In the genomic region with DNA sequence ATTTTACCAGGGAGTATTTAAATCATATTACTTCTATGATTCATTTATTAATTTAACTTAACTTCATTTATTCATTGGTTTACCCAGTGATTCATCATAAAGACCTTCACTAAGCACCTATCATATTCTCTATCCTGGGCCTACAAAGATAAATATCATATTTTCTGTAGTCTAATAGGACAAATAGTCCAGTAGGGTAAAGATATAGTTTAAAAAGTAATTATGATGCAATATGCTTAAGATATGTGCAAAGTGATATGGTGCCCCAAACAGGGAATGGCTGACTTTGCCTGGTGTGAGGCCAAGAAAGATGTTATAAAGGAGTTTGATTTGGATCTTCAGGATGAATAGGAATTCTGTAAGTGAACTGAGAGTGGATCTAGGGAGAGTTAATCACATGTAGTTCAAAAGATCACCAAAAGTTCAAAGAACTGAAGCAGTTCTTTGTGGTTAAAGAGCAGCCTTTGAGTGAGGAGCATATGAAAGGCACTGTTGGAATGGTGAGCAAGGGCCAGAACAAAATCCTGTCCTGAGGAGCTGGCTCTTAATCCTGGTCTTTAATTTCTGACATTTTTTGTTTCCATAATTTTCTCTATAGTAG, we compare ENCODE assay signal across 19 cellular contexts. TPM values are rescaled to one million over a fixed set of nuclear protein-coding genes. Genes with fewer than 3 reads are reported as not detected.
DNase-seq lines count a peak whose midpoint lies in the region; ATAC-seq and TF ChIP-seq lines count a peak whose summit lies in the region.
"Had no signal": no experiment of that assay in that cellular context is flagged by ENCODE, and none has a peak within 500 bp of the region (broad histone marks: within the 10 kb centered on the region; RNA-seq: fewer than 3 reads in every experiment).

No MANE protein-coding gene starts in this region.

- H3K27me3 ChIP-seq in SK-N-SH (ENCODE audit: insufficient read depth) (no peaks in the 10 kb centered on the region; the same call in 1 of the 2 replicates), PC-9 (ENCODE audit: insufficient read depth, low read depth) (no peaks in the 10 kb centered on the region), endodermal cell (ENCODE audit: control insufficient read depth, insufficient read depth, low read length, poor library complexity, severe bottlenecking) (no peaks in the 10 kb centered on the region)

- no peak overlapping the region for H3K4me2 ChIP-seq in SK-N-SH
- no peak overlapping the region for H3K4me2 ChIP-seq in PC-9

- no peak overlapping the region for H3K9ac ChIP-seq in SK-N-SH
- no peak overlapping the region for H3K9ac ChIP-seq in endodermal cell (ENCODE audit: extremely low read depth, low read length, poor library complexity, severe bottlenecking)

- H3K27me3 Mint-ChIP-seq in endodermal cell (ENCODE audit: insufficient read depth): no peaks in the 10 kb centered on the region
- no peaks in the 10 kb centered on the region for H3K27me3 Mint-ChIP-seq in activated T-helper 1 cell treated with anti-CD3 and anti-CD28 coated beads, Interleukin-12 subunit alpha, Interleukin-12 subunit beta, Interleukin-2, Interleukin-4 antibody, amounts not matched to agents 30 ng/mL and 10 ng/mL and 1 ng/mL, durations not matched to agents 14 hours and 24 hours and 36 hours (ENCODE audit: insufficient read depth)
- H3K27me3 Mint-ChIP-seq: IgD-negative memory B cell had no signal

- H3K27ac Mint-ChIP-seq in endodermal cell: no peak overlapping the region
- H3K27ac Mint-ChIP-seq in activated T-helper 1 cell treated with anti-CD3 and anti-CD28 coated beads, Interleukin-12 subunit alpha, Interleukin-12 subunit beta, Interleukin-2, Interleukin-4 antibody, amounts not matched to agents 30 ng/mL and 10 ng/mL and 1 ng/mL, durations not matched to agents 14 hours and 24 hours and 36 hours: no peak overlapping the region
- H3K27ac Mint-ChIP-seq: CD14-positive monocyte; CD8-positive, alpha-beta T cell; IgD-negative memory B cell had no signal

- no TSS peak for BruUV-seq in PC-9 (replicated peaks; lab: Mats Ljungman, UMichigan)

- no peak overlapping the region for H3K4me3 Mint-ChIP-seq in endodermal cell
- no peak overlapping the region for H3K4me3 Mint-ChIP-seq in activated T-helper 1 cell treated with anti-CD3 and anti-CD28 coated beads, Interleukin-12 subunit alpha, Interleukin-12 subunit beta, Interleukin-2, Interleukin-4 antibody, amounts not matched to agents 30 ng/mL and 10 ng/mL and 1 ng/mL, durations not matched to agents 14 hours and 24 hours and 36 hours
- H3K4me3 Mint-ChIP-seq: CD14-positive monocyte; CD8-positive, alpha-beta T cell; IgD-negative memory B cell had no signal

- H3K9me2 ChIP-seq in SK-N-SH (no peaks in the 10 kb centered on the region), PC-9 (ENCODE audit: insufficient read depth) (0 out of 2 replicates have a peak, but pooled peaks cover 4% of the 10 kb centered on the region)

- no peaks in the 10 kb centered on the region for H3K36me3 Mint-ChIP-seq in endodermal cell (ENCODE audit: low read depth)
- H3K36me3 Mint-ChIP-seq in activated T-helper 1 cell treated with anti-CD3 and anti-CD28 coated beads, Interleukin-12 subunit alpha, Interleukin-12 subunit beta, Interleukin-2, Interleukin-4 antibody, amounts not matched to agents 30 ng/mL and 10 ng/mL and 1 ng/mL, durations not matched to agents 14 hours and 24 hours and 36 hours (ENCODE audit: low read depth): no peaks in the 10 kb centered on the region
- H3K36me3 Mint-ChIP-seq: CD14-positive monocyte; CD8-positive, alpha-beta T cell; IgD-negative memory B cell had no signal

- H2AFZ ChIP-seq in SK-N-SH (ENCODE audit: low read depth) (no peak overlapping the region), PC-9 (0 out of 2 replicates have a peak overlapping the region, but pooled peaks have one; percentile 62)

- H3K36me3 ChIP-seq in SK-N-SH (replicated peaks in 1 of 2; ENCODE audit: control insufficient read depth in 1 of 2, insufficient read depth in 2 of 2, low read length in 1 of 2): no peaks in the 10 kb centered on the region
- H3K36me3 ChIP-seq in PC-9 (ENCODE audit: low read depth): no peaks in the 10 kb centered on the region
- no peaks in the 10 kb centered on the region for H3K36me3 ChIP-seq in endodermal cell (ENCODE audit: control insufficient read depth, insufficient read depth, low read length)

- H3F3A ChIP-seq in SK-N-SH (replicated peaks; ENCODE audit: insufficient read depth) (no peaks in the 10 kb centered on the region), PC-9 (ENCODE audit: insufficient read depth, low read depth) (no peaks in the 10 kb centered on the region)

- ATAC-seq in SK-N-SH treated with all-trans-retinoic acid at 6 μM for 48 hours (no peak), GM21515 (IDR thresholded peaks at IDR 0.05; ENCODE audit: unreplicated experiment) (no peak)
- ATAC-seq: CD8-positive, alpha-beta T cell; GM12878; HCT116 had no signal

- H3K9me3 ChIP-seq in SK-N-SH (no peaks in the 10 kb centered on the region), PC-9 (ENCODE audit: insufficient read depth, low read depth) (no peaks in the 10 kb centered on the region), endodermal cell (ENCODE audit: control insufficient read depth, low read length) (no peaks in the 10 kb centered on the region)

- CTCF ChIA-PET in SK-N-SH (lab: Yijun Ruan, JAX): no interaction called here
- CTCF ChIA-PET in PC-9 (lab: Charles Lee): no interaction called here

- no peaks in the 10 kb centered on the region for H3K4me1 Mint-ChIP-seq in endodermal cell
- H3K4me1 Mint-ChIP-seq in activated T-helper 1 cell treated with anti-CD3 and anti-CD28 coated beads, Interleukin-12 subunit alpha, Interleukin-12 subunit beta, Interleukin-2, Interleukin-4 antibody, amounts not matched to agents 30 ng/mL and 10 ng/mL and 1 ng/mL, durations not matched to agents 14 hours and 24 hours and 36 hours (ENCODE audit: low read depth): no peaks in the 10 kb centered on the region
- H3K4me1 Mint-ChIP-seq: CD14-positive monocyte, IgD-negative memory B cell had no signal

- DNase-seq in SK-N-SH (no peak), PC-9 (no peak), foreskin melanocyte (peak; percentile 54), foreskin fibroblast (no peak), endodermal cell (no peak)
- no peak for DNase-seq in activated T-helper 1 cell treated with anti-CD3 and anti-CD28 coated beads, Interleukin-12 subunit alpha, Interleukin-12 subunit beta, Interleukin-2, Interleukin-4 antibody, amounts not matched to agents 30 ng/mL and 10 ng/mL and 1 ng/mL, durations not matched to agents 14 hours and 24 hours and 36 hours (ENCODE audit: low spot score)
- DNase-seq: CD8-positive, alpha-beta T cell; DMS 273 treated with DMSO at 0.1 percent for 48 hours; KG1 had no signal

- no peak for TF ChIP-seq CTCF in SK-N-SH (IDR thresholded peaks at IDR 0.05)
- no peak for TF ChIP-seq CTCF in PC-9 (conservative IDR thresholded peaks at IDR 0.05)
- TF ChIP-seq CTCF in foreskin fibroblast (IDR thresholded peaks at IDR 0.05; ENCODE audit: low read depth, low read length): no peak
- TF ChIP-seq CTCF in endodermal cell (conservative IDR thresholded peaks at IDR 0.05): no peak

- H3K4me3 ChIP-seq in SK-N-SH (ENCODE audit: low read depth in 2 of 2, low read length in 1 of 2): no peak overlapping the region
- no peak overlapping the region for H3K4me3 ChIP-seq in PC-9
- no peak overlapping the region for H3K4me3 ChIP-seq in foreskin fibroblast (ENCODE audit: low read depth in 1 of 2, low read length in 2 of 2)
- no peak overlapping the region for H3K4me3 ChIP-seq in endodermal cell (ENCODE audit: low read length)
- H3K4me3 ChIP-seq: GM12878 had no signal

- H4K20me1 ChIP-seq in SK-N-SH (ENCODE audit: insufficient read depth) (no peaks in the 10 kb centered on the region), PC-9 (ENCODE audit: insufficient read depth) (no peaks in the 10 kb centered on the region)

- H3K4me1 ChIP-seq in SK-N-SH (ENCODE audit: control insufficient read depth in 1 of 2, insufficient read depth in 2 of 2, low read depth in 1 of 2, low read length in 1 of 2) (no peaks in the 10 kb centered on the region), PC-9 (replicated peaks; ENCODE audit: insufficient read depth) (no peaks in the 10 kb centered on the region), endodermal cell (ENCODE audit: control insufficient read depth, insufficient read depth, low read length) (no peaks in the 10 kb centered on the region)

- no peak for TF ChIP-seq EP300 in SK-N-SH (IDR thresholded peaks at IDR 0.05; ENCODE audit: borderline replicate concordance in 1 of 2, low read depth in 1 of 2, low read length in 1 of 2)

- H3K27ac ChIP-seq in SK-N-SH (ENCODE audit: low read depth in 2 of 2, low read length in 1 of 2) (no peak overlapping the region), PC-9 (no peak overlapping the region), endodermal cell (ENCODE audit: low read depth, low read length) (no peak overlapping the region)
- H3K27ac ChIP-seq: 22Rv1 had no signal

- intact Hi-C loops in PC-9 (cut with micrococcal nuclease; ENCODE audit: unreplicated experiment): no loop called here
- intact Hi-C loops in activated T-helper 1 cell treated with anti-CD3 and anti-CD28 coated beads, Interleukin-12 subunit alpha, Interleukin-12 subunit beta, Interleukin-2, Interleukin-4 antibody, amounts not matched to agents 30 ng/mL and 10 ng/mL and 1 ng/mL, durations not matched to agents 14 hours and 24 hours and 36 hours (cut with micrococcal nuclease): no loop called here

- H3K9me3 Mint-ChIP-seq in endodermal cell: no peaks in the 10 kb centered on the region
- H3K9me3 Mint-ChIP-seq in activated T-helper 1 cell treated with anti-CD3 and anti-CD28 coated beads, Interleukin-12 subunit alpha, Interleukin-12 subunit beta, Interleukin-2, Interleukin-4 antibody, amounts not matched to agents 30 ng/mL and 10 ng/mL and 1 ng/mL, durations not matched to agents 14 hours and 24 hours and 36 hours: no peaks in the 10 kb centered on the region
- H3K9me3 Mint-ChIP-seq: CD8-positive, alpha-beta T cell had no signal

- POLR2A ChIA-PET in SK-N-SH (lab: Yijun Ruan, JAX): no interaction called here
- POLR2A ChIA-PET in PC-9 (lab: Charles Lee; ENCODE audit: unreplicated experiment): no interaction called here

- H3K79me2 ChIP-seq in SK-N-SH (ENCODE audit: insufficient read depth) (no peaks in the 10 kb centered on the region), PC-9 (ENCODE audit: low read depth) (no peaks in the 10 kb centered on the region)

- TF ChIP-seq RAD21 in SK-N-SH (IDR thresholded peaks at IDR 0.05; ENCODE audit: low read length): no peak

TF ChIP-seq in SK-N-SH, 30 proteins besides CTCF, POLR2A, EP300 and RAD21 (continues in another document):
- TF ChIP-seq ELF1 (IDR thresholded peaks at IDR 0.05) (no peak), TAF1 (IDR thresholded peaks at IDR 0.05; ENCODE audit: borderline replicate concordance, low read depth, low read length) (no peak)

RNA-seq across cellular contexts. Expression of gene MLIP, which starts 45.5 kb away (rescaled TPM):
- 0.03 TPM in 1 of 2 replicates, not detected in the other for polyA plus RNA-seq in SK-N-SH (2012; rRNA removed)
- 0.04 and 0.09 TPM in 2 replicates for polyA plus RNA-seq in SK-N-SH (2012; cell fraction: cytosol; rRNA removed)
- polyA plus RNA-seq in SK-N-SH (2012; cell fraction: nucleus; rRNA removed): 0.04 TPM in 1 of 2 replicates, not detected in the other
- total RNA-seq in PC-9 (2021) (0.79 and 1.0 TPM in 2 replicates), endodermal cell (not detected)
- polyA plus RNA-seq in endodermal cell (2013, experiment 1 of 2): 0.11 TPM
- not detected for polyA plus RNA-seq in endodermal cell (2013, experiment 2 of 2)
- not detected in 2 replicates for total RNA-seq in activated T-helper 1 cell treated with anti-CD3 and anti-CD28 coated beads, Interleukin-12 subunit alpha, Interleukin-12 subunit beta, Interleukin-2, Interleukin-4 antibody, amounts not matched to agents 30 ng/mL and 10 ng/mL and 1 ng/mL, durations not matched to agents 14 hours and 24 hours and 36 hours
- total RNA-seq: CD8-positive, alpha-beta T cell; G401; GM12878; H4 had no signal
- polyA plus RNA-seq: BJ, CD14-positive monocyte, GM12878, IgD-negative memory B cell had no signal
